Comparison of ENCODE assay signal across 22 cellular contexts in the genomic region with DNA sequence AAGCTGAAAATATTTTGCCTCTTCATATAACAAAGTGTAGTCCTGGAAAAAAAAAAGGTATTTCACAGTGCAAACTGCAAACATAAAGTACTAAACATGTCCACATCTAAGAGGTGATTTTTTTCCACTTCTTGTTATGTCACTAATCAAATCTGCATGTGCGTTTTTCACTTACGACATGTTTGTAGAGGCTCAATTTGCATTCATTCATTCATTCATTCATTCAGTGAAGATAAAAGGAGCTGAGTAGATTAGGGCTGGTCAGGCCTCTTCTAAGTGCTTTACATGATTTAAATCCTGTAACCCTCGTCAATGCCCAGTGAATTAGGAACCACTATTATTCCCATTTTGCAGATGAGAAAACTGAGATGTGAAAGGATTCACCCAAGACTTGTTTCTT.
"Had no signal": no experiment of that assay in that cellular context is flagged by ENCODE, and none has a peak within 500 bp of the region (broad histone marks: within the 10 kb centered on the region; RNA-seq: fewer than 3 reads in every experiment).

No MANE protein-coding gene starts in this region.

- DNase-seq: activated CD4-positive, alpha-beta T cell treated with anti-CD3 and anti-CD28 coated beads for 4 hours; activated CD4-positive, alpha-beta T cell treated with anti-CD3 and anti-CD28 coated beads, Interleukin-2, amount 50 U/mL, for 4 hours; activated CD4-positive, CD25-positive, alpha-beta regulatory T cell; activated effector memory CD4-positive, alpha-beta T cell treated with anti-CD3 and anti-CD28 coated beads, Interleukin-2, amount 50 U/mL, for 16 hours; activated naive CD4-positive, alpha-beta T cell treated with anti-CD3 and anti-CD28 coated beads for 36 hours; activated naive CD8-positive, alpha-beta T cell treated with anti-CD3 and anti-CD28 coated beads, Interleukin-2, amount 10 ng/mL, durations not matched to agents 7 days and 5 days; brain microvascular endothelial cell; cortex of kidney; foreskin fibroblast; left lung; naive B cell; nephron progenitor cell; right lobe of liver; stimulated activated CD4-positive, alpha-beta T cell treated with anti-CD3 and anti-CD28 coated beads, Interleukin-12 subunit alpha, Interleukin-12 subunit beta, amount 100 ng/mL, for 4 hours; stimulated activated CD4-positive, alpha-beta T cell treated with anti-CD3 and anti-CD28 coated beads, Interleukin-4, amount 100 ng/mL, for 1 hour; stomach; thyroid gland; upper lobe of left lung had no signal

- H3K27ac ChIP-seq: ascending aorta, neutrophil, right lobe of liver, stomach, thyroid gland, upper lobe of left lung, vagina had no signal

- H3K27me3 ChIP-seq: ascending aorta, brain microvascular endothelial cell, left lung, neutrophil, right lobe of liver, stomach, thyroid gland, upper lobe of left lung, vagina had no signal

- H3K4me3 ChIP-seq: ascending aorta, left lung, right lobe of liver, stomach, thyroid gland, upper lobe of left lung, vagina had no signal

- ATAC-seq: right lobe of liver; stimulated activated effector memory CD8-positive, alpha-beta T cell treated with anti-CD3 and anti-CD28 coated beads, Interleukin-12 subunit alpha, Interleukin-12 subunit beta, amount 100 ng/mL, for 72 hours had no signal

- H3K4me1 ChIP-seq: ascending aorta, right lobe of liver had no signal

- H3K9me3 ChIP-seq: ascending aorta, left lung, neutrophil, right lobe of liver, stomach, thyroid gland, upper lobe of left lung, vagina had no signal

- H3K36me3 ChIP-seq: brain microvascular endothelial cell, neutrophil, right lobe of liver had no signal
